10 cellular contexts compared by ENCODE assay signal in the genomic region with DNA sequence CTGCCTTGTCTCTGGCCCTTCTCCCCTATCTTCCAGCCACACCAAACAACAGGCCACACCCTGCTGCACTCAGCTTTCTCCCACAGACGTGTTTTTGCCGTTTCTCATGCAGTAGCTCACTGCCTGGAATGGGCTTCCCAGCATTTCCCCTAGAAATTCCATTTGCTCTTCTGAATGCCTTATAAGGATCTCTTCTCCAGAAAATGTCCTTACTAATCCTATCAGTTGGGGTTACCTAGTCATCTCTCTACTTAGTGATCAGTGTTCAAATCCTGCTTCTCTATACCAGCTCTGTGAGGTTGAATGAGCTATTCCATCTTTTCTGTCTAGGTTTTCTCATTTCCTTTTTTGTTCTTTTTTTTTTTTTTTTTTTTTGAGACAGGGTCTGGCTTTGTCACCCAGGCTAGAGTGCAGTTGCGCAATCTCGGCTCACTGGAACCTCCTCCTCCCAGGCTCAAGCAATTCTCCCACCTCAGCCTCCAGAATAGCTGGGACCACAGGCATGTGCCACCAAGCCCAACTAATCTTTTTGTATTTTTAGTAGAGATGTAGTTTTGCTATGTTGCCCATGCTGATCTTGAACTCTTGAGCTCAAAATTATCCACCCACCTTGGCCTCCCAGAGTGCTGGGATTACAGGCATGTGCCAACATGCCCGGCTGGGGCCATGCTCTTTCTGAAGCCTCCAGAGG.
A peak's percentile ranks its signal among the peaks of the same experiment; 100 is the strongest.
DNase-seq lines count a peak whose midpoint lies in the region; ATAC-seq, FAIRE-seq and TF ChIP-seq lines count a peak whose summit lies in the region.
"Had no signal": no experiment of that assay in that cellular context is flagged by ENCODE, and none has a peak within 500 bp of the region (broad histone marks: within the 10 kb centered on the region; RNA-seq: fewer than 3 reads in every experiment).

No MANE protein-coding gene starts in this region.

- FAIRE-seq in A549 (lab: Jason Lieb, UNC) = no peak

- ATAC-seq in A549 = peak in 1 of 2 experiments; percentile 3; a peak in 2 of 6 replicates
- no peak for ATAC-seq in HG03039 (IDR thresholded peaks at IDR 0.05; ENCODE audit: unreplicated experiment)
- no peak for ATAC-seq in GM21717 (IDR thresholded peaks at IDR 0.05; ENCODE audit: unreplicated experiment)

- TF ChIP-seq CTCF in A549 (IDR thresholded peaks at IDR 0.05) (no peak), brain microvascular endothelial cell (IDR thresholded peaks at IDR 0.05; ENCODE audit: low read depth, low read length, missing control alignments) (no peak), lower leg skin (IDR thresholded peaks at IDR 0.05) (no peak)

- H3K9me3 ChIP-seq in A549 (no peaks in the 10 kb centered on the region), HUES6 (ENCODE audit: control insufficient read depth, insufficient read depth, low read depth, low read length) (no peaks in the 10 kb centered on the region)

- no peak for TF ChIP-seq POLR2A in A549 (IDR thresholded peaks at IDR 0.05; ENCODE audit: low read length)
- TF ChIP-seq POLR2A in lower leg skin (IDR thresholded peaks at IDR 0.05) = no peak

- no peaks in the 10 kb centered on the region for H3K27me3 ChIP-seq in HUES6 (ENCODE audit: control insufficient read depth, insufficient read depth, low read length)
- H3K27me3 ChIP-seq in brain microvascular endothelial cell (replicated peaks) = no peaks in the 10 kb centered on the region

- in situ Hi-C loops in brain microvascular endothelial cell (cut with HindIII; ENCODE audit: low pct_ligation_motif_present, low sequenced_read_pairs) (no loop called here), ACHN (cut with HindIII; ENCODE audit: low pct_ligation_motif_present, low pct_unique_long_range_greater_than_20kb, low sequenced_read_pairs) (loop anchor here (25.0 kb wide), 1 partner anchor 110 kb away; a partner anchor contains a TSS)

- TF ChIP-seq RAD21 in A549 (conservative IDR thresholded peaks at IDR 0.05 in 1 of 2, IDR thresholded peaks at IDR 0.05 in 1 of 2) = no peak

- TF ChIP-seq EP300 in A549 (IDR thresholded peaks at IDR 0.05) = no peak

- H3K9ac ChIP-seq in HUES6 (ENCODE audit: low read length) = peak overlapping the region; percentile 66

- no peaks in the 10 kb centered on the region for H3K36me3 ChIP-seq in HUES6 (ENCODE audit: control insufficient read depth, insufficient read depth, low read length)
- no peaks in the 10 kb centered on the region for H3K36me3 ChIP-seq in brain microvascular endothelial cell (replicated peaks)

- peak overlapping the region; percentile 77 to 90 for H3K27ac ChIP-seq in A549
- H3K27ac ChIP-seq in HUES6 (ENCODE audit: low read depth, low read length) = no peak overlapping the region
- peak overlapping the region; percentile 98 for H3K27ac ChIP-seq in brain microvascular endothelial cell

- CTCF ChIA-PET in A549 (lab: Yijun Ruan, JAX) = interaction anchor here (0.6 to 2.7 kb wide), 11 partner anchors 8 to 579 kb away, joined by 3 to 23 read pairs (median 4); no protein-coding TSS in a partner anchor

- DNase-seq in A549 (ENCODE audit: low read depth in 1 of 2, low spot score in 1 of 2) (peak in 1 of 2 experiments; percentile 86), brain microvascular endothelial cell (peak; percentile 87), lower leg skin (ENCODE audit: low spot score in 2 of 2) (peak; percentile 76 to 94), DMS79 treated with DMSO at 0.1 percent for 48 hours (lab: John Stamatoyannopoulos, UW) (no peak), ACHN (no peak)
- DNase-seq: activated B cell treated with CpG ODN at 0.5 μM for 24 hours, GF-D8 had no signal

- peak overlapping the region; percentile 32 for H3K4me2 ChIP-seq in A549

- no peak overlapping the region for H3K4me3 ChIP-seq in A549
- no peak overlapping the region for H3K4me3 ChIP-seq in HUES6 (ENCODE audit: low read depth, low read length)
- no peak overlapping the region for H3K4me3 ChIP-seq in brain microvascular endothelial cell (ENCODE audit: low read depth, low read length)
- no peak overlapping the region for H3K4me3 ChIP-seq in lower leg skin (ENCODE audit: low read depth, poor library complexity, severe bottlenecking)

- intact Hi-C loops in lower leg skin (cut with DNase I; ENCODE audit: low total_unique reads) = no loop called here

- POLR2A ChIA-PET in A549 (lab: Yijun Ruan, JAX) = interaction anchor here (0.6 to 1.8 kb wide), 5 partner anchors 9 to 106 kb away, joined by 4 to 14 read pairs (median 4); no protein-coding TSS in a partner anchor

- 59% methylated on average over 5 of the region's 5 CpGs for WGBS in A549 (ENCODE audit: missing lambda C conversion rate)
- 47 to 52% methylated on average over 5 of the region's 5 CpGs for WGBS in lower leg skin, 2 donors

- H3K4me1 ChIP-seq in A549 (peaks cover 49% of the 10 kb centered on the region), HUES6 (ENCODE audit: control insufficient read depth, insufficient read depth, low read length) (peaks cover 13% of the 10 kb centered on the region; the same call in 1 of the 2 replicates)

TF ChIP-seq in A549, 52 proteins besides CTCF, POLR2A, EP300 and RAD21 (continues in another document):
- TF ChIP-seq FOSL2 (IDR thresholded peaks at IDR 0.05) (no peak), FOSL2 (CRISPR knock-in tag; IDR thresholded peaks at IDR 0.05) (no peak), RNF2 (IDR thresholded peaks at IDR 0.05; ENCODE audit: borderline replicate concordance, low read depth) (no peak), MYC (IDR thresholded peaks at IDR 0.05; ENCODE audit: borderline replicate concordance, low read length) (no peak), SMC3 (IDR thresholded peaks at IDR 0.05) (no peak), RFX5 (IDR thresholded peaks at IDR 0.05) (no peak), KDM1A (IDR thresholded peaks at IDR 0.05; ENCODE audit: low read depth) (no peak), NR3C1 (IDR thresholded peaks at IDR 0.05) (no peak), EHF (CRISPR knock-in tag; IDR thresholded peaks at IDR 0.05) (no peak), JUNB (IDR thresholded peaks at IDR 0.05) (no peak), ZNF302 (CRISPR knock-in tag; IDR thresholded peaks at IDR 0.05) (peak; percentile 51; the same call in 1 of the 2 replicates), HDAC2 (IDR thresholded peaks at IDR 0.05) (no peak), FOSB (CRISPR knock-in tag; IDR thresholded peaks at IDR 0.05) (no peak), HOXB5 (CRISPR knock-in tag; IDR thresholded peaks at IDR 0.05) (peak; percentile 43; the same call in 1 of the 2 replicates), TFCP2L1 (CRISPR knock-in tag; IDR thresholded peaks at IDR 0.05) (0 out of 2 replicates have a peak, but pooled peaks have one; percentile 63), CHD2 (IDR thresholded peaks at IDR 0.05; ENCODE audit: low read length, partially characterized antibody) (no peak)
- TF ChIP-seq, protein P1, sequence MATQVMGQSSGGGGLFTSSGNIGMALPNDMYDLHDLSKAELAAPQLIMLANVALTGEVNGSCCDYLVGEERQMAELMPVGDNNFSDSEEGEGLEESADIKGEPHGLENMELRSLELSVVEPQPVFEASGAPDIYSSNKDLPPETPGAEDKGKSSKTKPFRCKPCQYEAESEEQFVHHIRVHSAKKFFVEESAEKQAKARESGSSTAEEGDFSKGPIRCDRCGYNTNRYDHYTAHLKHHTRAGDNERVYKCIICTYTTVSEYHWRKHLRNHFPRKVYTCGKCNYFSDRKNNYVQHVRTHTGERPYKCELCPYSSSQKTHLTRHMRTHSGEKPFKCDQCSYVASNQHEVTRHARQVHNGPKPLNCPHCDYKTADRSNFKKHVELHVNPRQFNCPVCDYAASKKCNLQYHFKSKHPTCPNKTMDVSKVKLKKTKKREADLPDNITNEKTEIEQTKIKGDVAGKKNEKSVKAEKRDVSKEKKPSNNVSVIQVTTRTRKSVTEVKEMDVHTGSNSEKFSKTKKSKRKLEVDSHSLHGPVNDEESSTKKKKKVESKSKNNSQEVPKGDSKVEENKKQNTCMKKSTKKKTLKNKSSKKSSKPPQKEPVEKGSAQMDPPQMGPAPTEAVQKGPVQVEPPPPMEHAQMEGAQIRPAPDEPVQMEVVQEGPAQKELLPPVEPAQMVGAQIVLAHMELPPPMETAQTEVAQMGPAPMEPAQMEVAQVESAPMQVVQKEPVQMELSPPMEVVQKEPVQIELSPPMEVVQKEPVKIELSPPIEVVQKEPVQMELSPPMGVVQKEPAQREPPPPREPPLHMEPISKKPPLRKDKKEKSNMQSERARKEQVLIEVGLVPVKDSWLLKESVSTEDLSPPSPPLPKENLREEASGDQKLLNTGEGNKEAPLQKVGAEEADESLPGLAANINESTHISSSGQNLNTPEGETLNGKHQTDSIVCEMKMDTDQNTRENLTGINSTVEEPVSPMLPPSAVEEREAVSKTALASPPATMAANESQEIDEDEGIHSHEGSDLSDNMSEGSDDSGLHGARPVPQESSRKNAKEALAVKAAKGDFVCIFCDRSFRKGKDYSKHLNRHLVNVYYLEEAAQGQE (IDR thresholded peaks at IDR 0.05) = no peak
- TF ChIP-seq, protein P2, sequence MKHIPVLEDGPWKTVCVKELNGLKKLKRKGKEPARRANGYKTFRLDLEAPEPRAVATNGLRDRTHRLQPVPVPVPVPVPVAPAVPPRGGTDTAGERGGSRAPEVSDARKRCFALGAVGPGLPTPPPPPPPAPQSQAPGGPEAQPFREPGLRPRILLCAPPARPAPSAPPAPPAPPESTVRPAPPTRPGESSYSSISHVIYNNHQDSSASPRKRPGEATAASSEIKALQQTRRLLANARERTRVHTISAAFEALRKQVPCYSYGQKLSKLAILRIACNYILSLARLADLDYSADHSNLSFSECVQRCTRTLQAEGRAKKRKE (CRISPR knock-in tag; IDR thresholded peaks at IDR 0.05; ENCODE audit: low read depth) = 0 out of 2 replicates have a peak, but pooled peaks have one; percentile 16
- TF ChIP-seq, protein P3, sequence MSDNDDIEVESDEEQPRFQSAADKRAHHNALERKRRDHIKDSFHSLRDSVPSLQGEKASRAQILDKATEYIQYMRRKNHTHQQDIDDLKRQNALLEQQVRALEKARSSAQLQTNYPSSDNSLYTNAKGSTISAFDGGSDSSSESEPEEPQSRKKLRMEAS (IDR thresholded peaks at IDR 0.05) = no peak
- TF ChIP-seq, protein P4, sequence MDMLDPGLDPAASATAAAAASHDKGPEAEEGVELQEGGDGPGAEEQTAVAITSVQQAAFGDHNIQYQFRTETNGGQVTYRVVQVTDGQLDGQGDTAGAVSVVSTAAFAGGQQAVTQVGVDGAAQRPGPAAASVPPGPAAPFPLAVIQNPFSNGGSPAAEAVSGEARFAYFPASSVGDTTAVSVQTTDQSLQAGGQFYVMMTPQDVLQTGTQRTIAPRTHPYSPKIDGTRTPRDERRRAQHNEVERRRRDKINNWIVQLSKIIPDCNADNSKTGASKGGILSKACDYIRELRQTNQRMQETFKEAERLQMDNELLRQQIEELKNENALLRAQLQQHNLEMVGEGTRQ (IDR thresholded peaks at IDR 0.05) = no peak

Comparison
In these comparisons a context has a peak if more than half of its experiments do, and no peak if none do; other contexts are left out.
1. DNase-seq: peak in brain microvascular endothelial cell (single experiment) and lower leg skin (2 of 2); none in DMS79 treated with DMSO at 0.1 percent for 48 hours (single experiment) and ACHN (single experiment).